ENCODE assay signal across 8 cellular contexts in the genomic region with DNA sequence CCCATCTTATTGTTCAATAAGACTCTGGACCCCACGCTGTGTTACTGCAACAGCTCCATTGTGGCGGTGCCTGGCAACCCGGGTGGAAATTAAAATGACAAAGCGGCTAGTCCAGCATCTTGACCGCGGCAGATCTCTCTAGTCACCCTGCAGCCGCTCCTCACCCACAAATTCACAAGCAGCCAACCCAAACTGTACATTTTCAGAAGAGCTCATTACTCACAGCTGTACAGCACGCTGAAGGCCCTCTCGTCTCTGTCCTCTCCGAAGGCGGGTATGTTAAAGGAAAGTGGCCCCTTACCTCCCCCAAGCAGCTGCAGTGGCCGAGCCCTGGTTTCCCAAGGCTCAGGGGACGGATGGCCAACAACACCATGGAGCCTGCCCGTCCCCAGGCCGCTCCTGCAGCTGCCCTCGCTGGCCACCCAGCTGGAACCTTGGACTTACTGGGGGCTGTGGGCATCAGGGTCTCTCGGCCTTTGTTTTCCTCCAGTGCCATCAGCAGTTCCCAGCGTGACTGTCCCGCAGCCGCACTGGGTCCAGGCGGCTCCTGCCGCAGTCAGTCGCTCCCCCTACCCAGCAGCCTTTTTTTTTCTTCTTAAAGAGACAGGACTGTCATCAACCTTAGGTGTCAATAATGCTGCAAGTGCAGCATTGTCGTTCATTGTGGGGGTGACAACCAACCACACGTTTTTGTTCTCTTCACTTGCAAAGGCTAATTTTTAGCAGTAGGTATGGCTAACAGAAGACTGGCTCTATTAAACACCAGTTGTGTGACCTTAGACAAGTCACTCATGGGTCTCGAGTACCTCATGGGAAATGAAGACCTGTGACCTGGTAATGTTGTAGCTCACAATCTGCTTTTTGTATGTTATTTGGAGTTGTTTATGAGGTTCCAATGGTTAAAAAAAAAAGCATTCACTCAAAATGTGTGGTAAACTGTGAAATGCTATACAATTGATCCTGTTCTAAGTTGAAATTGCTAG. TPM values are rescaled to one million over a fixed set of nuclear protein-coding genes. Genes with fewer than 3 reads are reported as not detected.
DNase-seq lines count a peak whose midpoint lies in the region; ATAC-seq and TF ChIP-seq lines count a peak whose summit lies in the region.

A gene with protein sequence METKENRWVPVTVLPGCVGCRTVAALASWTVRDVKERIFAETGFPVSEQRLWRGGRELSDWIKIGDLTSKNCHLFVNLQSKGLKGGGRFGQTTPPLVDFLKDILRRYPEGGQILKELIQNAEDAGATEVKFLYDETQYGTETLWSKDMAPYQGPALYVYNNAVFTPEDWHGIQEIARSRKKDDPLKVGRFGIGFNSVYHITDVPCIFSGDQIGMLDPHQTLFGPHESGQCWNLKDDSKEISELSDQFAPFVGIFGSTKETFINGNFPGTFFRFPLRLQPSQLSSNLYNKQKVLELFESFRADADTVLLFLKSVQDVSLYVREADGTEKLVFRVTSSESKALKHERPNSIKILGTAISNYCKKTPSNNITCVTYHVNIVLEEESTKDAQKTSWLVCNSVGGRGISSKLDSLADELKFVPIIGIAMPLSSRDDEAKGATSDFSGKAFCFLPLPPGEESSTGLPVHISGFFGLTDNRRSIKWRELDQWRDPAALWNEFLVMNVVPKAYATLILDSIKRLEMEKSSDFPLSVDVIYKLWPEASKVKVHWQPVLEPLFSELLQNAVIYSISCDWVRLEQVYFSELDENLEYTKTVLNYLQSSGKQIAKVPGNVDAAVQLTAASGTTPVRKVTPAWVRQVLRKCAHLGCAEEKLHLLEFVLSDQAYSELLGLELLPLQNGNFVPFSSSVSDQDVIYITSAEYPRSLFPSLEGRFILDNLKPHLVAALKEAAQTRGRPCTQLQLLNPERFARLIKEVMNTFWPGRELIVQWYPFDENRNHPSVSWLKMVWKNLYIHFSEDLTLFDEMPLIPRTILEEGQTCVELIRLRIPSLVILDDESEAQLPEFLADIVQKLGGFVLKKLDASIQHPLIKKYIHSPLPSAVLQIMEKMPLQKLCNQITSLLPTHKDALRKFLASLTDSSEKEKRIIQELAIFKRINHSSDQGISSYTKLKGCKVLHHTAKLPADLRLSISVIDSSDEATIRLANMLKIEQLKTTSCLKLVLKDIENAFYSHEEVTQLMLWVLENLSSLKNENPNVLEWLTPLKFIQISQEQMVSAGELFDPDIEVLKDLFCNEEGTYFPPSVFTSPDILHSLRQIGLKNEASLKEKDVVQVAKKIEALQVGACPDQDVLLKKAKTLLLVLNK (N-terminal part only) (minus strand): TSS at position 532 of the 983 bp plus-strand sequence. CDS start 22,463 bp downstream, outside the sequence.

- peaks cover 7% of the 10 kb centered on the region for H3K4me1 Mint-ChIP-seq in Caco-2 (ENCODE audit: low read depth, unreplicated experiment)

- H3K27ac Mint-ChIP-seq in Caco-2 (ENCODE audit: unreplicated experiment) = peak within 1 kb of the TSS; percentile 18

- intact Hi-C loops in Caco-2 (cut with micrococcal nuclease; ENCODE audit: unreplicated experiment) = loop anchor here (5.0 kb wide), 1 partner anchor 56 kb away; no protein-coding TSS in a partner anchor
- intact Hi-C loops in left ventricle myocardium inferior (cut with micrococcal nuclease) = no loop called here

- H3K9me3 ChIP-seq in Caco-2 (no peaks in the 10 kb centered on the region), Loucy (ENCODE audit: insufficient read depth, low read depth, low read length) (no peaks in the 10 kb centered on the region), left ventricle myocardium inferior (replicated peaks) (no peaks in the 10 kb centered on the region), parathyroid adenoma (ENCODE audit: control insufficient read depth, low read length) (no peaks in the 10 kb centered on the region)

- BruUV-seq in Caco-2 (replicated peaks; lab: Mats Ljungman, UMichigan) = no TSS peak

- H3K9me3 Mint-ChIP-seq in Caco-2 (ENCODE audit: unreplicated experiment) = no peaks in the 10 kb centered on the region

- TF ChIP-seq CTCF in Caco-2 (IDR thresholded peaks at IDR 0.05; ENCODE audit: insufficient read depth in 1 of 2, low read depth in 1 of 2, low read length in 1 of 2, severe bottlenecking in 1 of 2, unreplicated experiment in 1 of 2) (no peak), Loucy (conservative IDR thresholded peaks at IDR 0.05; ENCODE audit: low read length) (no peak), left ventricle myocardium inferior (IDR thresholded peaks at IDR 0.05; ENCODE audit: borderline replicate concordance) (no peak), parathyroid adenoma (IDR thresholded peaks at IDR 0.05) (no peak), GM10266 (IDR thresholded peaks at IDR 0.05; ENCODE audit: control insufficient read depth, insufficient read depth, low read depth, missing control alignments) (no peak)

- DNase-seq in Caco-2 (peak in 1 of 2 experiments; percentile 46), amniotic epithelial cell (ENCODE audit: low read depth) (peak; percentile 31), left ventricle myocardium inferior (no peak), SKM-1 (lab: John Stamatoyannopoulos, UW; ENCODE audit: unreplicated experiment) (no peak), GM10266 (ENCODE audit: extremely low spot score) (no peak)

- H3K79me2 ChIP-seq in Loucy (ENCODE audit: insufficient read depth, low read length) = no peaks in the 10 kb centered on the region
- peaks cover 7% of the 10 kb centered on the region for H3K79me2 ChIP-seq in parathyroid adenoma

- H3F3A ChIP-seq in Loucy (ENCODE audit: low read depth) = no peaks in the 10 kb centered on the region

- peak within 1 kb of the TSS; percentile 60 for H2AFZ ChIP-seq in Loucy (ENCODE audit: low read length)
- H2AFZ ChIP-seq in parathyroid adenoma = peak within 1 kb of the TSS; percentile 72

- H3K27me3 ChIP-seq in Caco-2 (replicated peaks; ENCODE audit: control insufficient read depth, insufficient read depth, low read length) = no peaks in the 10 kb centered on the region
- H3K27me3 ChIP-seq in Loucy (ENCODE audit: insufficient read depth, low read length, poor library complexity, severe bottlenecking) = no peaks in the 10 kb centered on the region
- no peaks in the 10 kb centered on the region for H3K27me3 ChIP-seq in left ventricle myocardium inferior (ENCODE audit: low read depth)
- no peaks in the 10 kb centered on the region for H3K27me3 ChIP-seq in parathyroid adenoma (ENCODE audit: control insufficient read depth, insufficient read depth, low read length)

- peak within 1 kb of the TSS; percentile 93 for H3K4me3 Mint-ChIP-seq in Caco-2 (ENCODE audit: unreplicated experiment)

- H3K4me2 ChIP-seq in Loucy (ENCODE audit: low read depth, low read length, poor library complexity, severe bottlenecking) (peak within 1 kb of the TSS; percentile 31), parathyroid adenoma (ENCODE audit: low read length) (peak within 1 kb of the TSS; percentile 76)

- CTCF ChIA-PET in Caco-2 (lab: Charles Lee) = interaction anchor here (0.8 kb wide), 1 partner anchor 58 kb away, joined by 5 read pairs; no protein-coding TSS in a partner anchor

- H3K9me2 ChIP-seq in Loucy (replicated peaks; ENCODE audit: low read depth, low read length) = no peaks in the 10 kb centered on the region

- H3K27me3 Mint-ChIP-seq in Caco-2 (ENCODE audit: insufficient read depth, unreplicated experiment) = peaks cover 4% of the 10 kb centered on the region

- H3K36me3 ChIP-seq in Caco-2 (ENCODE audit: control insufficient read depth, insufficient read depth, low read length) = no peaks in the 10 kb centered on the region
- no peaks in the 10 kb centered on the region for H3K36me3 ChIP-seq in Loucy (ENCODE audit: insufficient read depth, low read length)
- H3K36me3 ChIP-seq in left ventricle myocardium inferior = no peaks in the 10 kb centered on the region
- H3K36me3 ChIP-seq in parathyroid adenoma (ENCODE audit: control insufficient read depth, insufficient read depth, low read length) = no peaks in the 10 kb centered on the region

- ATAC-seq in HG02938 (IDR thresholded peaks at IDR 0.05; ENCODE audit: unreplicated experiment) = no peak

- H3K36me3 Mint-ChIP-seq in Caco-2 (ENCODE audit: insufficient read depth, unreplicated experiment) = no peaks in the 10 kb centered on the region

- peak within 1 kb of the TSS; percentile 47 for H3K4me3 ChIP-seq in Caco-2 (ENCODE audit: low read depth, low read length)
- peak within 1 kb of the TSS; percentile 55 for H3K4me3 ChIP-seq in Loucy (ENCODE audit: low read length, poor library complexity, severe bottlenecking)
- peak within 1 kb of the TSS; percentile 71 for H3K4me3 ChIP-seq in left ventricle myocardium inferior
- H3K4me3 ChIP-seq in parathyroid adenoma (ENCODE audit: low read depth, low read length) = peak within 1 kb of the TSS; percentile 79

- H3K27ac ChIP-seq in left ventricle myocardium inferior (replicated peaks) (peak within 1 kb of the TSS; percentile 68), parathyroid adenoma (peak within 1 kb of the TSS; percentile 85)

- no peaks in the 10 kb centered on the region for H4K20me1 ChIP-seq in Loucy (ENCODE audit: insufficient read depth, low read length, poor library complexity, severe bottlenecking)

- H3K4me1 ChIP-seq in Caco-2 = no peaks in the 10 kb centered on the region
- H3K4me1 ChIP-seq in Loucy (ENCODE audit: insufficient read depth, low read length, poor library complexity, severe bottlenecking) = no peaks in the 10 kb centered on the region
- H3K4me1 ChIP-seq in left ventricle myocardium inferior = peaks cover 20% of the 10 kb centered on the region
- peaks cover 18% of the 10 kb centered on the region for H3K4me1 ChIP-seq in parathyroid adenoma

- H3K9ac ChIP-seq in Loucy (ENCODE audit: low read depth, low read length, poor library complexity, severe bottlenecking) = no peak within 1 kb of the TSS
- no peak within 1 kb of the TSS for H3K9ac ChIP-seq in parathyroid adenoma

- POLR2A ChIA-PET in Caco-2 (lab: Charles Lee) = no interaction called here

RNA-seq across cellular contexts. Expression of the gene that starts here (rescaled TPM):
- total RNA-seq in Caco-2 (2022) (4.5 and 4.9 TPM in 2 replicates), left ventricle myocardium inferior (9.4 TPM)
